ENCODE assay signal across 1 cellular context in the genomic region with DNA sequence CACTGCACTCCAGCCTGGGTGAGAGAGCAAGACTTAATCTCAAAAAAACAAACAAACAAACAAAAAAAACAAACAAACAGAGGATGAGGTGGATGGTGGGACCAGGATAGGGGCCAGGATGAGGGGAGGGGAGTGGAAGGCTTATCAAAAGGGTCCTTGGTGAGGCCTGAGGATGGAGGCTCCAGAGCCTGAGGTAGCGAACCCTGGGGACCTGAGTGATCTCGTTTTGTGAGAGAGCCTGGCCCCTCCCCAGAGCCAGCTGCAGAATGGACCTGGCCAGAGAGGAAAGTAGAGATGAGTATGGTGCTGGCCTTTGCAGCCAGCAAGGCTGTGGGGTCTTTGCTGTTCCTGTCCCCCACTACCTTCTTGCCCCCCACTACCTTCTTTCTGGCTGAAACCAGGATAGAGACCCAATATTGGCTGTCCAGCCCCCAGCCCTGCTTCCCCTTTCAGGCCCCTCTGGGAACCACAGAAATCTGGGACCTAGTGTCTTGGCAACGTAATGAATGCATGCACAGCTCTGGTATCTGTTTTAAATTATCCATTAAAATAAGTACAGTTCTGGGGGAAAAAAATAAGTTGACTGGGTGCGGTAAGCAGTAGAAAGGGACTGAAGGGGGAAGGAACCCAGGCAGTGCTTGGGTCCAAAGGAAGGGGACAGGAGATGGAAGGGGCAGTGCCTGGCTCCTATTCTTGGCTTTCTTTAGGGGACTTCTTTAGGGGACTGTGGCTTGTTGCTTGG.
TF ChIP-seq lines count a peak whose summit lies in the region.

No MANE protein-coding gene starts in this region.

TF ChIP-seq in A549, 52 proteins besides CTCF, POLR2A, EP300 and RAD21 (continued from another document):
- TF ChIP-seq EHF (CRISPR knock-in tag; IDR thresholded peaks at IDR 0.05) (no peak), NR3C1 (IDR thresholded peaks at IDR 0.05) (no peak), TP53 (CRISPR knock-in tag; IDR thresholded peaks at IDR 0.05) (no peak), KDM1A (IDR thresholded peaks at IDR 0.05; ENCODE audit: low read depth) (no peak), EHMT2 (IDR thresholded peaks at IDR 0.05; ENCODE audit: low read depth) (no peak), BHLHE40 (IDR thresholded peaks at IDR 0.05; ENCODE audit: low read depth, low read length) (no peak), MYC (IDR thresholded peaks at IDR 0.05; ENCODE audit: borderline replicate concordance, low read length) (no peak), FOSL2 (IDR thresholded peaks at IDR 0.05) (no peak), FOSL2 (CRISPR knock-in tag; IDR thresholded peaks at IDR 0.05) (no peak), FOXS1 (CRISPR knock-in tag; IDR thresholded peaks at IDR 0.05) (no peak), CHD2 (IDR thresholded peaks at IDR 0.05; ENCODE audit: low read length, partially characterized antibody) (no peak), SREBF2 (IDR thresholded peaks at IDR 0.05) (no peak), ZNF302 (CRISPR knock-in tag; IDR thresholded peaks at IDR 0.05) (no peak), RCOR1 (IDR thresholded peaks at IDR 0.05; ENCODE audit: low read depth, low read length) (no peak)
- TF ChIP-seq, protein P1, sequence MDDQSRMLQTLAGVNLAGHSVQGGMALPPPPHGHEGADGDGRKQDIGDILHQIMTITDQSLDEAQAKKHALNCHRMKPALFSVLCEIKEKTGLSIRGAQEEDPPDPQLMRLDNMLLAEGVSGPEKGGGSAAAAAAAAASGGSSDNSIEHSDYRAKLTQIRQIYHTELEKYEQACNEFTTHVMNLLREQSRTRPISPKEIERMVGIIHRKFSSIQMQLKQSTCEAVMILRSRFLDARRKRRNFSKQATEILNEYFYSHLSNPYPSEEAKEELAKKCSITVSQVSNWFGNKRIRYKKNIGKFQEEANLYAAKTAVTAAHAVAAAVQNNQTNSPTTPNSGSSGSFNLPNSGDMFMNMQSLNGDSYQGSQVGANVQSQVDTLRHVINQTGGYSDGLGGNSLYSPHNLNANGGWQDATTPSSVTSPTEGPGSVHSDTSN (IDR thresholded peaks at IDR 0.05), result no peak
